In genomic region chr10:100742067-100742771, GRCh38 we compare ENCODE assay signal across 24 cellular contexts. TPM values are rescaled to one million over a fixed set of nuclear protein-coding genes. Genes with fewer than 3 reads are reported as not detected.
DNase-seq lines count a peak whose midpoint lies in the region; ATAC-seq and TF ChIP-seq lines count a peak whose summit lies in the region.
"Had no signal": no experiment of that assay in that cellular context is flagged by ENCODE, and none has a peak within 500 bp of the region (broad histone marks: within the 10 kb centered on the region; RNA-seq: fewer than 3 reads in every experiment).

No MANE protein-coding gene starts in this region.

- WGBS in GM23248 (ENCODE audit: low coverage in 1 of 2, low lambda C conversion rate in 2 of 2, missing lambda C conversion rate in 2 of 2), 2 experiments: 3 to 7% methylated on average over 39 of the region's 39 CpGs

- no peak overlapping the region for H3K4me2 ChIP-seq in GM23248 (ENCODE audit: unreplicated experiment)

- peak overlapping the region; percentile 21; the same call in 1 of the 2 replicates for H3K4me3 ChIP-seq in ACC112 (ENCODE audit: low read depth, low read length)
- peak overlapping the region; percentile 21 for H3K4me3 ChIP-seq in coronary artery
- H3K4me3 ChIP-seq in GM23248: no peak overlapping the region
- H3K4me3 ChIP-seq: body of pancreas, mucosa of descending colon had no signal

- H3K9ac ChIP-seq in GM23248: no peak overlapping the region

- TF ChIP-seq CTCF in GM20000 (IDR thresholded peaks at IDR 0.05; ENCODE audit: extremely low read depth, missing control alignments) (no peak), coronary artery (IDR thresholded peaks at IDR 0.05) (no peak)

- peaks cover 97% of the 10 kb centered on the region for H3K27me3 ChIP-seq in ACC112 (ENCODE audit: insufficient read depth, low read length)
- peaks cover 96% of the 10 kb centered on the region for H3K27me3 ChIP-seq in GM23248 (replicated peaks; ENCODE audit: insufficient read depth)

- no peaks in the 10 kb centered on the region for H3K79me2 ChIP-seq in ACC112 (ENCODE audit: control insufficient read depth, insufficient read depth, low read length, unreplicated experiment)
- no peaks in the 10 kb centered on the region for H3K79me2 ChIP-seq in GM23248 (ENCODE audit: insufficient read depth)

- no peaks in the 10 kb centered on the region for H4K20me1 ChIP-seq in GM23248 (ENCODE audit: insufficient read depth)

- H3K36me3 ChIP-seq in ACC112 (ENCODE audit: insufficient read depth, low read length): no peaks in the 10 kb centered on the region
- H3K36me3 ChIP-seq in GM23248 (ENCODE audit: low read depth): no peaks in the 10 kb centered on the region

- in situ Hi-C loops in GM23248 (cut with MboI): no loop called here

- peak; percentile 38 for DNase-seq in GM20000 (ENCODE audit: low spot score)
- DNase-seq in coronary artery (ENCODE audit: low spot score): no peak
- peak; percentile 46 for DNase-seq in kidney tubule cell (ENCODE audit: low spot score)
- no peak for DNase-seq in GM23248
- DNase-seq in NCI-H2171 treated with DMSO at 0.1 percent for 48 hours (lab: John Stamatoyannopoulos, UW): no peak
- DNase-seq: activated CD4-positive, alpha-beta T cell treated with anti-CD3 and anti-CD28 coated beads for 1 hour; activated naive CD8-positive, alpha-beta T cell treated with anti-CD3 and anti-CD28 coated beads, Interleukin-2, amount 10 ng/mL, durations not matched to agents 7 days and 5 days; body of pancreas; CD4-positive, alpha-beta T cell; DMS79 treated with DMSO at 0.1 percent for 48 hours; foreskin fibroblast; H9; left ventricle myocardium superior; mucosa of descending colon; MV-4-11; NCI-H187; NCI-H446 had no signal

- ATAC-seq in HG03039 (IDR thresholded peaks at IDR 0.05; ENCODE audit: unreplicated experiment) (no peak), GM21381 (IDR thresholded peaks at IDR 0.05; ENCODE audit: unreplicated experiment) (no peak)
- ATAC-seq: body of pancreas; left ventricle myocardium superior; mucosa of descending colon; sciatic nerve; stimulated activated memory B cell treated with anti-CD40 and anti-IgM and Interleukin-4, amounts not matched to agents 10 μg/mL and 1 μg/mL and 100 μg/mL, for 72 hours had no signal

- no peaks in the 10 kb centered on the region for H3F3A ChIP-seq in GM23248 (ENCODE audit: insufficient read depth)

- H3K9me3 ChIP-seq in GM23248 (ENCODE audit: low read depth): no peaks in the 10 kb centered on the region
- H3K9me3 ChIP-seq: body of pancreas, mucosa of descending colon had no signal

- no peak overlapping the region for H3K27ac ChIP-seq in ACC112 (ENCODE audit: low read depth, low read length)
- H3K27ac ChIP-seq in coronary artery: no peak overlapping the region
- H3K27ac ChIP-seq in GM23248: no peak overlapping the region
- H3K27ac ChIP-seq: body of pancreas, RWPE1 had no signal

- no peaks in the 10 kb centered on the region for H3K9me2 ChIP-seq in GM23248 (ENCODE audit: insufficient read depth)

- H3K4me1 ChIP-seq in ACC112 (ENCODE audit: control insufficient read depth, insufficient read depth, low read length, unreplicated experiment) (no peaks in the 10 kb centered on the region), GM23248 (ENCODE audit: insufficient read depth) (no peaks in the 10 kb centered on the region)

- no peak overlapping the region for H2AFZ ChIP-seq in ACC112 (ENCODE audit: low read length, unreplicated experiment)
- no peak overlapping the region for H2AFZ ChIP-seq in GM23248

RNA-seq across cellular contexts. Expression of gene PAX2, which starts 3.2 kb away (rescaled TPM):
- total RNA-seq in GM23248 (2014; rRNA removed; shearing (Covaris generic)): not detected in 2 replicates
- polyA plus RNA-seq in GM23248 (2016; fragmentation: Nextera tagmentation; extraction: Ambion mirVana): not detected in 2 replicates
- total RNA-seq: activated naive CD8-positive, alpha-beta T cell treated with anti-CD3 and anti-CD28 coated beads, Interleukin-2, amount 10 ng/mL, durations not matched to agents 7 days and 5 days; CD4-positive, alpha-beta T cell; H9; left ventricle myocardium superior; mucosa of descending colon; omental fat pad; sciatic nerve had no signal

Comparison
In these comparisons a context has a peak if more than half of its experiments do, and no peak if none do; other contexts are left out.
1. DNase-seq: peak in GM20000 (single experiment) and kidney tubule cell (single experiment); none in coronary artery (single experiment), GM23248 (single experiment) and NCI-H2171 treated with DMSO at 0.1 percent for 48 hours (single experiment).